ENCODE assay signal across 14 cellular contexts in genomic region chr1:216045400-216045799, GRCh38.
DNase-seq lines count a peak whose midpoint lies in the region; FAIRE-seq and TF ChIP-seq lines count a peak whose summit lies in the region.
"Had no signal": no experiment of that assay in that cellular context is flagged by ENCODE, and none has a peak within 500 bp of the region (broad histone marks: within the 10 kb centered on the region; RNA-seq: fewer than 3 reads in every experiment).

No MANE protein-coding gene starts in this region.

- CTCF ChIA-PET in SK-N-SH (lab: Yijun Ruan, JAX) = no interaction called here

- H3F3A ChIP-seq in SK-N-SH (replicated peaks; ENCODE audit: insufficient read depth) = no peaks in the 10 kb centered on the region

- H3K9me2 ChIP-seq in SK-N-SH = no peaks in the 10 kb centered on the region

- no peak overlapping the region for H3K4me2 ChIP-seq in SK-N-SH

- TF ChIP-seq EP300 in SK-N-SH (IDR thresholded peaks at IDR 0.05; ENCODE audit: borderline replicate concordance in 1 of 2, low read depth in 1 of 2, low read length in 1 of 2) (no peak), stomach (IDR thresholded peaks at IDR 0.05) (no peak)

- POLR2A ChIA-PET in SK-N-SH (lab: Yijun Ruan, JAX) = no interaction called here

- FAIRE-seq in urothelium cell line (lab: Jason Lieb, UNC) (no peak), GM12892 (lab: Jason Lieb, UNC) (no peak)
- FAIRE-seq: A204.1 had no signal

- H3K27me3 ChIP-seq in SK-N-SH (ENCODE audit: insufficient read depth) = no peaks in the 10 kb centered on the region
- H3K27me3 ChIP-seq in stomach = no peaks in the 10 kb centered on the region
- H3K27me3 ChIP-seq: colonic mucosa had no signal

- H3K79me2 ChIP-seq in SK-N-SH (ENCODE audit: insufficient read depth) = no peaks in the 10 kb centered on the region

- no peak overlapping the region for H3K4me3 ChIP-seq in SK-N-SH (ENCODE audit: low read depth in 2 of 2, low read length in 1 of 2)
- H3K4me3 ChIP-seq in fibroblast of mammary gland (ENCODE audit: control insufficient read depth, low read depth, low read length) = no peak overlapping the region
- H3K4me3 ChIP-seq in stomach = no peak overlapping the region
- H3K4me3 ChIP-seq: colonic mucosa had no signal

- WGBS in SK-N-SH (ENCODE audit: low lambda C conversion rate) = 15% methylated on average over 1 of the region's 1 CpG
- WGBS in stomach, 5 donors = 72 to 85% (median 82%) methylated on average over 1 of the region's 1 CpG

- no peaks in the 10 kb centered on the region for H3K36me3 ChIP-seq in SK-N-SH (replicated peaks in 1 of 2; ENCODE audit: control insufficient read depth in 1 of 2, insufficient read depth in 2 of 2, low read length in 1 of 2)
- H3K36me3 ChIP-seq in stomach = no peaks in the 10 kb centered on the region
- H3K36me3 ChIP-seq: colonic mucosa had no signal

- H3K4me1 ChIP-seq in SK-N-SH (ENCODE audit: control insufficient read depth in 1 of 2, insufficient read depth in 2 of 2, low read depth in 1 of 2, low read length in 1 of 2) (no peaks in the 10 kb centered on the region), stomach (no peaks in the 10 kb centered on the region)
- H3K4me1 ChIP-seq: colonic mucosa had no signal

- no peaks in the 10 kb centered on the region for H4K20me1 ChIP-seq in SK-N-SH (ENCODE audit: insufficient read depth)

- DNase-seq in NOMO-1 treated with DMSO at 0.1 percent for 48 hours (lab: John Stamatoyannopoulos, UW; ENCODE audit: unreplicated experiment) (peak; percentile 10), NOMO-1 (lab: John Stamatoyannopoulos, UW; ENCODE audit: unreplicated experiment in 2 of 2) (no peak), SK-N-SH (no peak), fibroblast of mammary gland (ENCODE audit: low read depth) (peak; percentile 87), urothelium cell line (ENCODE audit: low spot score) (peak; percentile 39), mesenteric fat pad (ENCODE audit: low spot score) (no peak), stomach (no peak), GM12892 (ENCODE audit: insufficient read length) (no peak)
- DNase-seq: activated CD4-positive, alpha-beta T cell treated with anti-CD3 and anti-CD28 coated beads for 4 hours; colonic mucosa; mesendoderm; NCI-H1105 treated with DMSO at 0.1 percent for 48 hours; NCI-H524 treated with DMSO at 0.1 percent for 48 hours had no signal

- H3K27ac ChIP-seq in SK-N-SH (ENCODE audit: low read depth in 2 of 2, low read length in 1 of 2) = no peak overlapping the region
- H3K27ac ChIP-seq in stomach = no peak overlapping the region
- H3K27ac ChIP-seq: colonic mucosa had no signal

- no peak for TF ChIP-seq RAD21 in SK-N-SH (IDR thresholded peaks at IDR 0.05; ENCODE audit: low read length)

- TF ChIP-seq CTCF in SK-N-SH (IDR thresholded peaks at IDR 0.05) (no peak), fibroblast of mammary gland (conservative IDR thresholded peaks at IDR 0.05; ENCODE audit: control insufficient read depth, insufficient read depth, low read depth, low read length) (no peak), stomach (IDR thresholded peaks at IDR 0.05) (no peak)

- H2AFZ ChIP-seq in SK-N-SH (ENCODE audit: low read depth) = no peak overlapping the region

- intact Hi-C loops in stomach (cut with DNase I; ENCODE audit: low total_unique reads) = no loop called here

- TF ChIP-seq POLR2A in stomach (IDR thresholded peaks at IDR 0.05) = no peak
- TF ChIP-seq POLR2A in GM12892 (IDR thresholded peaks at IDR 0.05; ENCODE audit: low read depth, low read length) = no peak

- no peak overlapping the region for H3K9ac ChIP-seq in SK-N-SH

- H3K9me3 ChIP-seq in SK-N-SH (no peaks in the 10 kb centered on the region), stomach (no peaks in the 10 kb centered on the region)
- H3K9me3 ChIP-seq: colonic mucosa had no signal

TF ChIP-seq in SK-N-SH, 30 proteins besides CTCF, POLR2A, EP300 and RAD21:
- TF ChIP-seq TAF1 (IDR thresholded peaks at IDR 0.05; ENCODE audit: borderline replicate concordance, low read depth, low read length) = no peak
- no peak for TF ChIP-seq REST (IDR thresholded peaks at IDR 0.05; ENCODE audit: low read depth, low read length)
- TF ChIP-seq GATA2 (CRISPR knock-in tag; IDR thresholded peaks at IDR 0.05) = no peak
- TF ChIP-seq JUND (IDR thresholded peaks at IDR 0.05) = 0 out of 2 replicates have a peak, but pooled peaks have one; percentile 6

Comparison
In these comparisons a context has a peak if more than half of its experiments do, and no peak if none do; other contexts are left out.
1. DNase-seq: peak in NOMO-1 treated with DMSO at 0.1 percent for 48 hours (single experiment), fibroblast of mammary gland (single experiment) and urothelium cell line (single experiment); none in NOMO-1 (0 of 2), SK-N-SH (single experiment), mesenteric fat pad (single experiment), stomach (single experiment) and GM12892 (single experiment).